ENCODE assay signal across 30 cellular contexts in the genomic region with DNA sequence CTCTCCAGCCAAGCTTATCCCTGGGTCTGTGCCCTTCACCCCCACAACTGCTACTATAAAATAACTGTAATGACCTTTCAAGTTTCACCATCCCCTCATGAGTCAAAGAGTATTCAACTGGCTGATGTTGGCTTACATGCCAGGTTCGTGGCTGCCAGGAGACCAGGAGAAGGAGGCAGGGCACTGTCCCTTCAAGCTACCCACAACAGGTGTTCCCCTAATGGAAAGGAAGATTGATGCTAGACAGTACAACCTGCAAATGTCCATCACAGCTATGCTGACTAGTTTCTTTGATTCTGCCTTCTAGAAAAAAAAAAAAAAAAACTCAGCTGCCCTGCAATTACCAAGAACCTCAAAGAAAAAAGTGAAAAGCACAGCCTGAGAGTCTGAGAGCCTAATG.
"Had no signal": no experiment of that assay in that cellular context is flagged by ENCODE, and none has a peak within 500 bp of the region (broad histone marks: within the 10 kb centered on the region; RNA-seq: fewer than 3 reads in every experiment).

No MANE protein-coding gene starts in this region.

- H3K27me3 ChIP-seq: gastrocnemius medialis, left lung, upper lobe of left lung, vagina had no signal

- H3K36me3 Mint-ChIP-seq: activated naive CD8-positive, alpha-beta T cell treated with anti-CD3 and anti-CD28 coated beads, Interleukin-2, amount 10 ng/mL, durations not matched to agents 7 days and 5 days; natural killer cell; stimulated activated memory B cell treated with anti-CD40 and anti-IgM and Interleukin-4, amounts not matched to agents 10 μg/mL and 1 μg/mL and 100 μg/mL, for 72 hours had no signal

- H3K4me3 ChIP-seq: gastrocnemius medialis, left lung, lower lobe of right lung, smooth muscle cell, upper lobe of left lung, vagina had no signal

- FAIRE-seq: islet of Langerhans, TTC549 had no signal

- H3K4me3 Mint-ChIP-seq: activated naive CD4-positive, alpha-beta T cell treated with anti-CD3 and anti-CD28 coated beads for 36 hours; activated naive CD8-positive, alpha-beta T cell treated with anti-CD3 and anti-CD28 coated beads, Interleukin-2, amount 10 ng/mL, durations not matched to agents 7 days and 5 days; activated T-helper 1 cell treated with anti-CD3 and anti-CD28 coated beads, Interleukin-12 subunit alpha, Interleukin-12 subunit beta, Interleukin-2, Interleukin-4 antibody, amounts not matched to agents 30 ng/mL and 10 ng/mL and 1 ng/mL, durations not matched to agents 14 hours and 24 hours and 36 hours; dendritic cell treated with granulocyte-macrophage colony-stimulating factor and Interleukin-4, amounts not matched to agents 40 ng/mL and 50 ng/mL, for 4 days; natural killer cell; stimulated activated memory B cell treated with anti-CD40 and anti-IgM and Interleukin-4, amounts not matched to agents 10 μg/mL and 1 μg/mL and 100 μg/mL, for 72 hours; stimulated activated naive CD8-positive, alpha-beta T cell treated with anti-CD3 and anti-CD28 coated beads, Interleukin-15, amount 100 ng/mL, for 72 hours; T-helper 1 cell treated with Interleukin-12 subunit alpha and Interleukin-12 subunit beta and Interleukin-4 antibody, amounts not matched to agents 30 μg/mL and 1 μg/mL, for 36 hours had no signal

- H3K9me3 ChIP-seq: gastrocnemius medialis, left lung, lower lobe of right lung, upper lobe of left lung, vagina had no signal

- H3K36me3 ChIP-seq: gastrocnemius medialis, left lung, lower lobe of right lung, upper lobe of left lung, vagina had no signal

- H3K27ac Mint-ChIP-seq: activated naive CD4-positive, alpha-beta T cell treated with anti-CD3 and anti-CD28 coated beads for 36 hours; activated naive CD8-positive, alpha-beta T cell treated with anti-CD3 and anti-CD28 coated beads, Interleukin-2, amount 10 ng/mL, durations not matched to agents 7 days and 5 days; activated T-helper 1 cell treated with anti-CD3 and anti-CD28 coated beads, Interleukin-12 subunit alpha, Interleukin-12 subunit beta, Interleukin-2, Interleukin-4 antibody, amounts not matched to agents 30 ng/mL and 10 ng/mL and 1 ng/mL, durations not matched to agents 14 hours and 24 hours and 36 hours; dendritic cell treated with granulocyte-macrophage colony-stimulating factor and Interleukin-4, amounts not matched to agents 40 ng/mL and 50 ng/mL, for 4 days; natural killer cell; stimulated activated memory B cell treated with anti-CD40 and anti-IgM and Interleukin-4, amounts not matched to agents 10 μg/mL and 1 μg/mL and 100 μg/mL, for 72 hours; T-helper 1 cell treated with Interleukin-12 subunit alpha and Interleukin-12 subunit beta and Interleukin-4 antibody, amounts not matched to agents 30 μg/mL and 1 μg/mL, for 36 hours had no signal

- DNase-seq: activated CD4-positive, alpha-beta T cell treated with anti-CD3 and anti-CD28 coated beads for 4 hours; activated CD4-positive, alpha-beta T cell treated with anti-CD3 and anti-CD28 coated beads, Interleukin-2, amount 50 U/mL, for 4 hours; activated effector memory CD4-positive, alpha-beta T cell treated with anti-CD3 and anti-CD28 coated beads, Interleukin-2, amount 50 U/mL, for 16 hours; activated naive CD4-positive, alpha-beta T cell treated with anti-CD3 and anti-CD28 coated beads for 36 hours; activated naive CD8-positive, alpha-beta T cell treated with anti-CD3 and anti-CD28 coated beads, Interleukin-2, amount 10 ng/mL, durations not matched to agents 7 days and 5 days; activated T-cell treated with anti-CD3 and anti-CD28 coated beads for 4 hours; amygdala; caudate nucleus; gastrocnemius medialis; glutamatergic neuron; left lung; lower lobe of right lung; mesenchymal stem cell; natural killer cell; retina; stimulated activated CD4-positive, alpha-beta T cell treated with anti-CD3 and anti-CD28 coated beads, Interleukin-1b, Interleukin-23, amount 100 ng/mL, for 48 hours; stimulated activated CD4-positive, alpha-beta T cell treated with anti-CD3 and anti-CD28 coated beads, Interleukin-4, amount 100 ng/mL, for 4 hours; stimulated activated CD8-positive, alpha-beta memory T cell treated with anti-CD3 and anti-CD28 coated beads, Interleukin-4, amount 100 ng/mL, for 48 hours; stimulated activated naive CD8-positive, alpha-beta T cell treated with anti-CD3 and anti-CD28 coated beads, Interleukin-15, amount 100 ng/mL, for 72 hours; substantia nigra; T-helper 9 cell; upper lobe of left lung had no signal

- H3K27ac ChIP-seq: gastrocnemius medialis, left lung, lower lobe of right lung had no signal

- ATAC-seq: gastrocnemius medialis; natural killer cell; stimulated activated memory B cell treated with anti-CD40 and anti-IgM and Interleukin-4, amounts not matched to agents 10 μg/mL and 1 μg/mL and 100 μg/mL, for 72 hours; stimulated activated naive CD8-positive, alpha-beta T cell treated with anti-CD3 and anti-CD28 coated beads, Interleukin-15, amount 100 ng/mL, for 72 hours had no signal

- H3K4me1 Mint-ChIP-seq: stimulated activated memory B cell treated with anti-CD40 and anti-IgM and Interleukin-4, amounts not matched to agents 10 μg/mL and 1 μg/mL and 100 μg/mL, for 72 hours; stimulated activated naive CD8-positive, alpha-beta T cell treated with anti-CD3 and anti-CD28 coated beads, Interleukin-15, amount 100 ng/mL, for 72 hours had no signal

- H3K27me3 Mint-ChIP-seq: activated naive CD8-positive, alpha-beta T cell treated with anti-CD3 and anti-CD28 coated beads, Interleukin-2, amount 10 ng/mL, durations not matched to agents 7 days and 5 days had no signal

- H3K9me3 Mint-ChIP-seq: activated naive CD4-positive, alpha-beta T cell treated with anti-CD3 and anti-CD28 coated beads for 36 hours; activated T-helper 1 cell treated with anti-CD3 and anti-CD28 coated beads, Interleukin-12 subunit alpha, Interleukin-12 subunit beta, Interleukin-2, Interleukin-4 antibody, amounts not matched to agents 30 ng/mL and 10 ng/mL and 1 ng/mL, durations not matched to agents 14 hours and 24 hours and 36 hours; dendritic cell treated with granulocyte-macrophage colony-stimulating factor and Interleukin-4, amounts not matched to agents 40 ng/mL and 50 ng/mL, for 4 days; natural killer cell; stimulated activated naive CD8-positive, alpha-beta T cell treated with anti-CD3 and anti-CD28 coated beads, Interleukin-15, amount 100 ng/mL, for 72 hours; T-helper 1 cell treated with Interleukin-12 subunit alpha and Interleukin-12 subunit beta and Interleukin-4 antibody, amounts not matched to agents 30 μg/mL and 1 μg/mL, for 36 hours had no signal
